ENCODE assay signal across 18 cellular contexts in the genomic region with DNA sequence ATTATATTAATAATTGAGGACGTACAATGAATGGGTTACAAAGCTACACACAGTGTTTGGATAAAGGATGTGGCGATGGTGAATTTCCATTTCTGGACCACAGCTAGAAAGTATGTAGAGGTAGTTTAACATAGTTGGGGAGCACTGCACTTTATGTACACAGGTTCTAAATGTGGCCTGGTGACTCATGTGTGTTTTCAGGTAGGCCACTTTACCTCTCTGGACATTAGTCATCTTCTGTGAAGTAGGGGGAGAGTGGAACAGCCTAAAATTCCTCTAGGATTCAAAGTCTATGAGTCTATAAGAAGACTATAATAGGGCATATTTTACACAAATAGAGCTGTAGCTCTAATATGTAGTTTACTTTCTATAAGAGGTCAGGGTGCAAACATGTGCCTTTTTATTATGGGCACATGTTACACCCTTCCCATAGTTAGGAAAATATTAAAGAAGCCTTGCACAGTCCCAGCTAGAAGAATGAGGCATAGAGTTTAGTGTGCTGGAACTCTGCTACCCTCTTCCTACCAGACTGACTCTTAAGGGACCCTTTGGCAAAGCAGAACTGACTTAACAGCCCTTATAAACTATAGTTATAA.
DNase-seq lines count a peak whose midpoint lies in the region; ATAC-seq and TF ChIP-seq lines count a peak whose summit lies in the region.
"Had no signal": no experiment of that assay in that cellular context is flagged by ENCODE, and none has a peak within 500 bp of the region (broad histone marks: within the 10 kb centered on the region; RNA-seq: fewer than 3 reads in every experiment).

No MANE protein-coding gene starts in this region.

- CTCF ChIA-PET in MCF 10A (lab: Yijun Ruan, JAX), result interaction anchor here (0.6 to 4.1 kb wide), 9 partner anchors 10 to 973 kb away, joined by 3 to 44 read pairs (median 4); no protein-coding TSS in a partner anchor

- no peak overlapping the region for H3K4me3 Mint-ChIP-seq in MCF 10A (ENCODE audit: unreplicated experiment)
- H3K4me3 Mint-ChIP-seq: CD8-positive, alpha-beta T cell had no signal

- POLR2A ChIA-PET in MCF 10A (lab: Yijun Ruan, JAX), result interaction anchor here (1.0 to 1.7 kb wide), 3 partner anchors 13 to 626 kb away, joined by 3 to 5 read pairs (median 3); no protein-coding TSS in a partner anchor

- H3K4me1 ChIP-seq in breast epithelium, result no peaks in the 10 kb centered on the region
- no peaks in the 10 kb centered on the region for H3K4me1 ChIP-seq in foreskin keratinocyte
- no peaks in the 10 kb centered on the region for H3K4me1 ChIP-seq in lower lobe of right lung

- H3K27ac ChIP-seq in breast epithelium (no peak overlapping the region), foreskin keratinocyte (no peak overlapping the region), lower lobe of right lung (no peak overlapping the region)
- H3K27ac ChIP-seq: 22Rv1 had no signal

- BruUV-seq in MCF 10A (replicated peaks; lab: Mats Ljungman, UMichigan), result no TSS peak

- no peak overlapping the region for H3K4me3 ChIP-seq in breast epithelium
- H3K4me3 ChIP-seq in lower lobe of right lung, result no peak overlapping the region
- H3K4me3 ChIP-seq: K562 had no signal

- H3K27me3 ChIP-seq in breast epithelium (no peaks in the 10 kb centered on the region), foreskin keratinocyte (no peaks in the 10 kb centered on the region), lower lobe of right lung (ENCODE audit: low read depth) (no peaks in the 10 kb centered on the region)

- no peaks in the 10 kb centered on the region for H3K36me3 ChIP-seq in breast epithelium
- H3K36me3 ChIP-seq in lower lobe of right lung, result no peaks in the 10 kb centered on the region

- peak; percentile 72 for ATAC-seq in foreskin keratinocyte
- ATAC-seq in lower lobe of right lung, result peak; percentile 78 to 92
- ATAC-seq in GM18873 (IDR thresholded peaks at IDR 0.05; ENCODE audit: low FRiP score, unreplicated experiment), result no peak
- ATAC-seq in HG03469 (IDR thresholded peaks at IDR 0.05; ENCODE audit: unreplicated experiment), result no peak
- ATAC-seq in Right ventricle myocardium superior (ENCODE audit: poor library complexity), result no peak
- ATAC-seq: CD8-positive, alpha-beta T cell; K562 had no signal

- intact Hi-C loops in MCF 10A (cut with micrococcal nuclease), result loop anchor here (2.0 kb wide), 1 partner anchor 623 kb away; no protein-coding TSS in a partner anchor
- intact Hi-C loops in breast epithelium (cut with DNase I; ENCODE audit: low total_unique reads), result no loop called here
- intact Hi-C loops in lower lobe of right lung (cut with DNase I), result loop anchor here (5.0 kb wide), 1 partner anchor 619 kb away; no protein-coding TSS in a partner anchor
- intact Hi-C loops in Right ventricle myocardium superior (cut with DNase I), result no loop called here

- no peak for TF ChIP-seq CTCF in MCF 10A (IDR thresholded peaks at IDR 0.05; ENCODE audit: unreplicated experiment)
- no peak for TF ChIP-seq CTCF in breast epithelium (IDR thresholded peaks at IDR 0.05)
- no peak for TF ChIP-seq CTCF in foreskin keratinocyte (conservative IDR thresholded peaks at IDR 0.05)
- TF ChIP-seq CTCF in lower lobe of right lung (IDR thresholded peaks at IDR 0.05), result no peak

- no peak for TF ChIP-seq POLR2A in breast epithelium (IDR thresholded peaks at IDR 0.05)

- H3K9me3 ChIP-seq in breast epithelium, result no peaks in the 10 kb centered on the region
- no peaks in the 10 kb centered on the region for H3K9me3 ChIP-seq in lower lobe of right lung

- H3K9me3 Mint-ChIP-seq in MCF 10A (ENCODE audit: unreplicated experiment), result no peaks in the 10 kb centered on the region
- H3K9me3 Mint-ChIP-seq: CD8-positive, alpha-beta T cell had no signal

- H3K27me3 Mint-ChIP-seq in MCF 10A (ENCODE audit: insufficient read depth, unreplicated experiment), result no peaks in the 10 kb centered on the region

- H3K4me1 Mint-ChIP-seq in MCF 10A (ENCODE audit: insufficient read depth, unreplicated experiment), result no peaks in the 10 kb centered on the region

- no peak overlapping the region for H3K27ac Mint-ChIP-seq in MCF 10A (ENCODE audit: low read depth, unreplicated experiment)
- H3K27ac Mint-ChIP-seq: CD8-positive, alpha-beta T cell had no signal

- DNase-seq in MCF 10A (ENCODE audit: unreplicated experiment) (peak; percentile 36), breast epithelium (ENCODE audit: low spot score in 2 of 2) (no peak), foreskin keratinocyte (peak in 1 of 2 donors; percentile 37), lower lobe of right lung (no peak), AML-193 (lab: John Stamatoyannopoulos, UW) (no peak), Right ventricle myocardium superior (no peak)
- DNase-seq: C1 segment of cervical spinal cord; CD8-positive, alpha-beta T cell; MM.1S; NCI-H1048; NCI-H1417 treated with DMSO at 0.1 percent for 48 hours; NCI-H1930; NCI-H345; SHP77 had no signal

- H3K36me3 Mint-ChIP-seq in MCF 10A (ENCODE audit: insufficient read depth, unreplicated experiment), result no peaks in the 10 kb centered on the region
- H3K36me3 Mint-ChIP-seq: CD8-positive, alpha-beta T cell had no signal

Comparison
In these comparisons a context has a peak if more than half of its experiments do, and no peak if none do; other contexts are left out.
1. intact Hi-C loops: an anchor here in MCF 10A (2.0 kb wide) and lower lobe of right lung (5.0 kb wide); none called in breast epithelium and Right ventricle myocardium superior.
2. ATAC-seq: peak in foreskin keratinocyte (single experiment) and lower lobe of right lung (2 of 2); none in GM18873 (single experiment), HG03469 (single experiment) and Right ventricle myocardium superior (single experiment).